ENCODE assay signal across 9 cellular contexts in genomic region chr5:32193591-32193990, GRCh38. TPM values are rescaled to one million over a fixed set of nuclear protein-coding genes. Genes with fewer than 3 reads are reported as not detected.
DNase-seq lines count a peak whose midpoint lies in the region; ATAC-seq and TF ChIP-seq lines count a peak whose summit lies in the region.
"Had no signal": no experiment of that assay in that cellular context is flagged by ENCODE, and none has a peak within 500 bp of the region (broad histone marks: within the 10 kb centered on the region; RNA-seq: fewer than 3 reads in every experiment).

No MANE protein-coding gene starts in this region.

- H3K4me3 Mint-ChIP-seq in stimulated activated naive CD8-positive, alpha-beta T cell treated with anti-CD3 and anti-CD28 coated beads, Interleukin-15, amount 100 ng/mL, for 72 hours: peak overlapping the region in 1 of 2 donors; percentile 27

- TF ChIP-seq CTCF in WERI-Rb-1 (IDR thresholded peaks at IDR 0.05; ENCODE audit: low read depth, low read length): no peak

- peaks cover 2% of the 10 kb centered on the region for H3K9me3 ChIP-seq in WERI-Rb-1 (ENCODE audit: severe bottlenecking)

- peaks cover 39% of the 10 kb centered on the region for H3K27me3 Mint-ChIP-seq in stimulated activated naive CD8-positive, alpha-beta T cell treated with anti-CD3 and anti-CD28 coated beads, Interleukin-15, amount 100 ng/mL, for 72 hours

- peak overlapping the region; percentile 25 for H3K4me3 ChIP-seq in rectal smooth muscle tissue (ENCODE audit: low read length)
- H3K4me3 ChIP-seq in WERI-Rb-1 (ENCODE audit: low read depth, low read length): no peak overlapping the region

- no peaks in the 10 kb centered on the region for H3K9me3 Mint-ChIP-seq in stimulated activated naive CD8-positive, alpha-beta T cell treated with anti-CD3 and anti-CD28 coated beads, Interleukin-15, amount 100 ng/mL, for 72 hours

- H3K9ac ChIP-seq in rectal smooth muscle tissue (ENCODE audit: low read length): no peak overlapping the region
- H3K9ac ChIP-seq: parathyroid adenoma had no signal

- H3K36me3 ChIP-seq in rectal smooth muscle tissue (ENCODE audit: control insufficient read depth, insufficient read depth, low read length) (no peaks in the 10 kb centered on the region), WERI-Rb-1 (no peaks in the 10 kb centered on the region)

- no peak overlapping the region for H3K27ac Mint-ChIP-seq in stimulated activated naive CD8-positive, alpha-beta T cell treated with anti-CD3 and anti-CD28 coated beads, Interleukin-15, amount 100 ng/mL, for 72 hours

- peak; percentile 93 for DNase-seq in M059J (ENCODE audit: low read depth)
- DNase-seq in RPMI7951 (ENCODE audit: low read depth): peak; percentile 87
- DNase-seq in fibroblast of peridontal ligament (ENCODE audit: extremely low read depth): peak; percentile 75
- DNase-seq in RKO (ENCODE audit: low spot score): no peak
- no peak for DNase-seq in stimulated activated naive CD8-positive, alpha-beta T cell treated with anti-CD3 and anti-CD28 coated beads, Interleukin-15, amount 100 ng/mL, for 72 hours
- DNase-seq in WERI-Rb-1: no peak

- H3K27ac ChIP-seq in rectal smooth muscle tissue (ENCODE audit: low read depth, low read length) (peak overlapping the region; percentile 27), WERI-Rb-1 (no peak overlapping the region)
- H3K27ac ChIP-seq: parathyroid adenoma had no signal

- ATAC-seq in GM19043 (IDR thresholded peaks at IDR 0.05; ENCODE audit: low read depth, unreplicated experiment): peak; percentile 78
- no peak for ATAC-seq in stimulated activated naive CD8-positive, alpha-beta T cell treated with anti-CD3 and anti-CD28 coated beads, Interleukin-15, amount 100 ng/mL, for 72 hours

- peaks cover 9% of the 10 kb centered on the region for H3K4me1 Mint-ChIP-seq in stimulated activated naive CD8-positive, alpha-beta T cell treated with anti-CD3 and anti-CD28 coated beads, Interleukin-15, amount 100 ng/mL, for 72 hours

- H3K27me3 ChIP-seq in rectal smooth muscle tissue (ENCODE audit: control insufficient read depth, insufficient read depth, low read length): no peaks in the 10 kb centered on the region
- no peaks in the 10 kb centered on the region for H3K27me3 ChIP-seq in WERI-Rb-1 (ENCODE audit: insufficient read depth, low read depth, severe bottlenecking)

- peaks cover 3% of the 10 kb centered on the region for H3K4me1 ChIP-seq in rectal smooth muscle tissue (ENCODE audit: control insufficient read depth, insufficient read depth, low read length)
- H3K4me1 ChIP-seq: parathyroid adenoma had no signal

RNA-seq across cellular contexts. Expression of gene GOLPH3, which starts 19.5 kb away (rescaled TPM):
- 67.4 and 98.1 TPM in 2 replicates for total RNA-seq in M059J (2014; rRNA removed; shearing (Covaris generic))
- total RNA-seq in RPMI7951 (2014; rRNA removed; shearing (Covaris generic)): 56.3 and 56.7 TPM in 2 replicates

Comparison
In these comparisons a context has a peak if more than half of its experiments do, and no peak if none do; other contexts are left out.
1. DNase-seq: peak in M059J (single experiment), RPMI7951 (single experiment) and fibroblast of peridontal ligament (single experiment); none in RKO (single experiment), stimulated activated naive CD8-positive, alpha-beta T cell treated with anti-CD3 and anti-CD28 coated beads, Interleukin-15, amount 100 ng/mL, for 72 hours (0 of 2) and WERI-Rb-1 (single experiment).